ENCODE assay signal across 8 cellular contexts in the genomic region with DNA sequence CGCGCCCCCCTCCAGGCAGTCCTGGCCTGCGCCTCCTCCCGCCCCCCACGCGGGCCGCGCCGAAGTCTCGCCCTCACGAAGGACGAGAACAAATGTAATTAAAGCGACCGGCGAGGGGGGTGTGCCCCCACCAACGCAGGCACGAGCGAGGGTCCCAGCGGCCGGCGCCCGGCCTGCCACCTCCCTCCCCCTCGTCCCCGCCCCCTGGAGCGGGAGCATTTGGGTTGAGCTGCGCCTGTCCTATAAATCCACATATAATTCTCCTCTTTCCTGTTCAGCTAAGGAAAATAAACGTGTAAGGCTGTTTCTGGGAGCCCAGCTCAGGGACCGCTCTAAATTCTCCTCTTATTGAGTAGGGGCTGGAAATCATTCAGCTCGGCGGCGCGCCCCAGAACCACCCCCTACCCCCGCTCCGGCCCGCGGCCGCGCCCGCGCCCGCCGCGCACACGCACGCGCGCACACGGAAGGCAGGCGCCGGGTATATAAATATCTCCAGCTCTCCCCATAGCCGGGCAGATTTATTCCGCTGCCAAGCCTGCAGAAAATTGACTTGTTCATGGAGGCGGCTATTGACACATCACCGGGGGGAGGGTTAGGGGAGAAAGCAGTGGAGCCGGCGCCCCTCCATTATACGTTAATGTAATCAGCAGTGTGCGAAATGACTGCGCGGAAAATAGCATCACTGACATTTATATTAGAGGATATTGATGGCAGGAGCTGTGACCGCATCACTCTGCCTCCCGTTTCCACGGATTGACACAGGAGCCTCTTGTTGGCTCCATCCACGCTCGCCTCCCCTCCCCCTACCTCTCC.
DNase-seq lines count a peak whose midpoint lies in the region; ATAC-seq, FAIRE-seq and TF ChIP-seq lines count a peak whose summit lies in the region.

No MANE protein-coding gene starts in this region.

- CTCF ChIA-PET in CD4-positive, alpha-beta memory T cell (lab: Charles Lee; ENCODE audit: partially characterized antibody) = interaction anchor here (0.7 to 6.7 kb wide), 9 partner anchors 10 to 151 kb away, joined by 3 to 49 read pairs (median 5); no protein-coding TSS in a partner anchor
- CTCF ChIA-PET in K562 (lab: Yijun Ruan, JAX; ENCODE audit: low intra/inter-chr PET ratio) = interaction anchor here (0.7 to 0.8 kb wide), 2 partner anchors 77 to 131 kb away, joined by 3 to 7 read pairs; no protein-coding TSS in a partner anchor

- H3K4me1 Mint-ChIP-seq in CD4-positive, alpha-beta memory T cell = peaks cover 0 to 19% (median 4%) of the 10 kb centered on the region in 4 donors
- peaks cover 0 to 5% of the 10 kb centered on the region in 2 donors for H3K4me1 Mint-ChIP-seq in immature natural killer cell
- H3K4me1 Mint-ChIP-seq in stimulated activated memory B cell treated with anti-CD40 and anti-IgM and Interleukin-4, amounts not matched to agents 10 μg/mL and 1 μg/mL and 100 μg/mL, for 72 hours = peaks cover 33% of the 10 kb centered on the region

- H2AFZ ChIP-seq in Loucy (ENCODE audit: low read length) (peak overlapping the region; percentile 84), K562 (ENCODE audit: low read depth, low read length) (no peak overlapping the region)

- no peak overlapping the region for H3K27ac ChIP-seq in CD4-positive, alpha-beta memory T cell (ENCODE audit: low read depth, low read length)
- no peak overlapping the region for H3K27ac ChIP-seq in K562 (ENCODE audit: extremely low read depth, low read depth, low read length)

- intact Hi-C loops in CD4-positive, alpha-beta memory T cell (cut with micrococcal nuclease) = no loop called here
- intact Hi-C loops in K562 (cut with micrococcal nuclease) = no loop called here

- no peak for TF ChIP-seq POLR2A in K562 (conservative IDR thresholded peaks at IDR 0.05)

- TF ChIP-seq CTCF in Loucy (conservative IDR thresholded peaks at IDR 0.05; ENCODE audit: low read length) (no peak), K562 (IDR thresholded peaks at IDR 0.05 in 2 of 3, conservative IDR thresholded peaks at IDR 0.05 in 1 of 3; ENCODE audit: insufficient read depth in 2 of 3, low read depth in 1 of 3, low read length in 3 of 3) (no peak)

- 6% methylated on average over 18 of the region's 65 CpGs for WGBS in K562 (ENCODE audit: insufficient coverage, low coverage, missing lambda C conversion rate)

- H3K4me1 ChIP-seq in CD4-positive, alpha-beta memory T cell (ENCODE audit: insufficient read depth, low read length) = peaks cover 19% of the 10 kb centered on the region
- H3K4me1 ChIP-seq in Loucy (ENCODE audit: insufficient read depth, low read length, poor library complexity, severe bottlenecking) (peaks cover 5% of the 10 kb centered on the region), K562 (replicated peaks in 1 of 2; ENCODE audit: control insufficient read depth in 2 of 2, insufficient read depth in 2 of 2, low read length in 2 of 2) (peaks cover 0 to 17% of the 10 kb centered on the region in 2 experiments; a peak in 3 of 5 replicates)

- no peak for DNase-seq in CD4-positive, alpha-beta memory T cell
- DNase-seq in K562 (ENCODE audit: extremely low read depth in 1 of 4, low spot score in 3 of 4) (peak in 2 of 4 experiments; percentile 36 to 37), immature natural killer cell (no peak), kidney tubule cell (ENCODE audit: low spot score) (no peak), AG08395 (ENCODE audit: low spot score) (no peak)

- TF ChIP-seq RAD21 in K562 (CRISPR knock-in tag; conservative IDR thresholded peaks at IDR 0.05 in 1 of 2, IDR thresholded peaks at IDR 0.05 in 1 of 2) = no peak

- no peaks in the 10 kb centered on the region for H3K36me3 Mint-ChIP-seq in CD4-positive, alpha-beta memory T cell
- H3K36me3 Mint-ChIP-seq in immature natural killer cell = no peaks in the 10 kb centered on the region
- no peaks in the 10 kb centered on the region for H3K36me3 Mint-ChIP-seq in stimulated activated memory B cell treated with anti-CD40 and anti-IgM and Interleukin-4, amounts not matched to agents 10 μg/mL and 1 μg/mL and 100 μg/mL, for 72 hours

- no peaks in the 10 kb centered on the region for H3K9me2 ChIP-seq in Loucy (replicated peaks; ENCODE audit: low read depth, low read length)

- no peak for FAIRE-seq in K562 (lab: Jason Lieb, UNC)

- peaks cover 47% of the 10 kb centered on the region for H3K27me3 ChIP-seq in CD4-positive, alpha-beta memory T cell (ENCODE audit: insufficient read depth, low read length)
- H3K27me3 ChIP-seq in Loucy (ENCODE audit: insufficient read depth, low read length, poor library complexity, severe bottlenecking) = peaks cover 7% of the 10 kb centered on the region
- peaks cover 0 to 37% of the 10 kb centered on the region in 2 experiments; a peak in 3 of 5 replicates for H3K27me3 ChIP-seq in K562 (ENCODE audit: control insufficient read depth in 2 of 2, insufficient read depth in 2 of 2, low read length in 2 of 2)

- H4K20me1 ChIP-seq in Loucy (ENCODE audit: insufficient read depth, low read length, poor library complexity, severe bottlenecking) (no peaks in the 10 kb centered on the region), K562 (replicated peaks; ENCODE audit: control insufficient read depth, insufficient read depth, low read length) (no peaks in the 10 kb centered on the region)

- no peak overlapping the region for H3K9ac ChIP-seq in Loucy (ENCODE audit: low read depth, low read length, poor library complexity, severe bottlenecking)
- peak overlapping the region in 1 of 2 experiments; percentile 74; a peak in 1 of 4 replicates for H3K9ac ChIP-seq in K562 (ENCODE audit: insufficient read depth in 1 of 2, low read depth in 2 of 2, low read length in 2 of 2)

- H3K9me1 ChIP-seq in K562 (ENCODE audit: control insufficient read depth, insufficient read depth, low read length) = no peaks in the 10 kb centered on the region

- no peaks in the 10 kb centered on the region for H3K9me3 ChIP-seq in CD4-positive, alpha-beta memory T cell (ENCODE audit: control insufficient read depth in 1 of 2, low read length in 2 of 2)
- no peaks in the 10 kb centered on the region for H3K9me3 ChIP-seq in Loucy (ENCODE audit: insufficient read depth, low read depth, low read length)
- no peaks in the 10 kb centered on the region for H3K9me3 ChIP-seq in K562 (replicated peaks; ENCODE audit: control insufficient read depth, insufficient read depth, low read depth, low read length)

- H3K36me3 ChIP-seq in CD4-positive, alpha-beta memory T cell (ENCODE audit: insufficient read depth, low read length) = no peaks in the 10 kb centered on the region
- no peaks in the 10 kb centered on the region for H3K36me3 ChIP-seq in Loucy (ENCODE audit: insufficient read depth, low read length)
- no peaks in the 10 kb centered on the region for H3K36me3 ChIP-seq in K562 (ENCODE audit: control insufficient read depth, insufficient read depth, low read length)

- H3K9me3 Mint-ChIP-seq in CD4-positive, alpha-beta memory T cell = no peaks in the 10 kb centered on the region
- H3K9me3 Mint-ChIP-seq in immature natural killer cell = peaks cover 0 to 2% (median 0%) of the 10 kb centered on the region in 6 donors
- H3K9me3 Mint-ChIP-seq in stimulated activated memory B cell treated with anti-CD40 and anti-IgM and Interleukin-4, amounts not matched to agents 10 μg/mL and 1 μg/mL and 100 μg/mL, for 72 hours = no peaks in the 10 kb centered on the region

- in situ Hi-C loops in K562 (cut with MboI) = loop anchor here (5.0 kb wide), 1 partner anchor 130 kb away; no protein-coding TSS in a partner anchor

- H3K4me2 ChIP-seq in Loucy (ENCODE audit: low read depth, low read length, poor library complexity, severe bottlenecking) (peak overlapping the region; percentile 86), K562 (ENCODE audit: insufficient read depth, low read length) (peak overlapping the region; percentile 41)

- H3K4me3 Mint-ChIP-seq in CD4-positive, alpha-beta memory T cell = peak overlapping the region; percentile 60 to 86 (median 77)
- peak overlapping the region; percentile 28 to 69 (median 53) for H3K4me3 Mint-ChIP-seq in immature natural killer cell
- peak overlapping the region; percentile 84 for H3K4me3 Mint-ChIP-seq in stimulated activated memory B cell treated with anti-CD40 and anti-IgM and Interleukin-4, amounts not matched to agents 10 μg/mL and 1 μg/mL and 100 μg/mL, for 72 hours

- no peaks in the 10 kb centered on the region for H3K79me2 ChIP-seq in Loucy (ENCODE audit: insufficient read depth, low read length)
- no peaks in the 10 kb centered on the region for H3K79me2 ChIP-seq in K562 (ENCODE audit: control insufficient read depth, insufficient read depth, low read length)

- TF ChIP-seq EP300 in K562 (IDR thresholded peaks at IDR 0.05; ENCODE audit: low read length) = no peak

- H3K27me3 Mint-ChIP-seq in CD4-positive, alpha-beta memory T cell = peaks cover 45 to 51% of the 10 kb centered on the region in 2 donors
- H3K27me3 Mint-ChIP-seq in immature natural killer cell (ENCODE audit: low read depth in 3 of 3) = peaks cover 15 to 52% (median 16%) of the 10 kb centered on the region in 3 donors
- H3K27me3 Mint-ChIP-seq in stimulated activated memory B cell treated with anti-CD40 and anti-IgM and Interleukin-4, amounts not matched to agents 10 μg/mL and 1 μg/mL and 100 μg/mL, for 72 hours = peaks cover 87% of the 10 kb centered on the region

- ATAC-seq in K562 (peak; percentile 13; the same call in 2 of the 3 replicates), HG02623 (IDR thresholded peaks at IDR 0.05; ENCODE audit: unreplicated experiment) (no peak)
- peak; percentile 9 for ATAC-seq in stimulated activated memory B cell treated with anti-CD40 and anti-IgM and Interleukin-4, amounts not matched to agents 10 μg/mL and 1 μg/mL and 100 μg/mL, for 72 hours

- POLR2A ChIA-PET in CD4-positive, alpha-beta memory T cell (lab: Charles Lee; ENCODE audit: partially characterized antibody) = interaction anchor here (1.3 kb wide), 1 partner anchor 74 kb away, joined by 3 read pairs; no protein-coding TSS in a partner anchor
- POLR2A ChIA-PET in K562 (lab: Yijun Ruan, JAX) = interaction anchor here (1.0 kb wide), 1 partner anchor 13 kb away, joined by 3 read pairs; no protein-coding TSS in a partner anchor

- peak overlapping the region in 1 of 2 donors; percentile 38 for H3K4me3 ChIP-seq in CD4-positive, alpha-beta memory T cell (ENCODE audit: low read length in 2 of 2)
- H3K4me3 ChIP-seq in Loucy (ENCODE audit: low read length, poor library complexity, severe bottlenecking) = peak overlapping the region; percentile 70
- peak overlapping the region; percentile 36 for H3K4me3 ChIP-seq in K562

- BruUV-seq in K562 (replicated peaks; lab: Mats Ljungman, UMichigan) = no TSS peak

- H3F3A ChIP-seq in Loucy (ENCODE audit: low read depth) = no peaks in the 10 kb centered on the region

- H3K27ac Mint-ChIP-seq in CD4-positive, alpha-beta memory T cell = no peak overlapping the region
- no peak overlapping the region for H3K27ac Mint-ChIP-seq in immature natural killer cell
- no peak overlapping the region for H3K27ac Mint-ChIP-seq in stimulated activated memory B cell treated with anti-CD40 and anti-IgM and Interleukin-4, amounts not matched to agents 10 μg/mL and 1 μg/mL and 100 μg/mL, for 72 hours

TF ChIP-seq in K562, 482 proteins besides CTCF, POLR2A, EP300 and RAD21 (continues in another document):
- TF ChIP-seq ZNF445 (CRISPR knock-in tag; IDR thresholded peaks at IDR 0.05; ENCODE audit: low read depth) (no peak), RFX7 (CRISPR knock-in tag; IDR thresholded peaks at IDR 0.05) (no peak), COPS2 (conservative IDR thresholded peaks at IDR 0.05) (no peak), NRF1 (conservative IDR thresholded peaks at IDR 0.05 in 1 of 2, IDR thresholded peaks at IDR 0.05 in 1 of 2) (peak in 1 of 2 experiments; percentile 67; a peak in 2 of 4 replicates)
